In the genomic region with DNA sequence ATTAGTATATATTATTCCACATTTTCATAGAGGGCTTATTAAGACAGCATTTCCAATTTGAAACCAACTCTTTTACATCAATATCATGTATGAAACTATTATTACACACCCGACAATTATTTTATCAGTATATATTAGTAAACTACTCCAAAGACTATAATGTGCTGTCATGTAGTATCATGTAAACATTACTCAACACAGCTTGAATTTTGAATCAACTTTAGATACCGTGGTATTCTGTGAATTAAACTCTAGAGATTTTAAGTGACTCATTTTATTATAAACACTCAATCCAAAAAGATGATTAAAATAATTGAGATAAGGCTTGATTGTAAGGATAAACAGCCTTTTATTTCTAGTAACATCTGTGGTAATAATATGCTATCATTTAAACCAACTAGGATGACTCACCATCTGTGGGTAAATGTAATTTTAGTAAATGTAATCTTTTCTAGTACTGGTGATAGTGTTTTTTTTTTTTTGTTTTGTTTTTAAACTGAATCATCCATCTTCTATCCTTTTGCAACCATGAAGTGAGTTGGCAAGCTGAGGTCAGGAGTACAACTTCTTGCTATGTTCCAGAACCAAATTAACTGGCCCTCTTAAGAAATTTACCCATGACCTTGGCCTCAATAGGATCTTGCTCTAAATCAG, we compare ENCODE assay signal across 12 cellular contexts.
A peak's percentile ranks its signal among the peaks of the same experiment; 100 is the strongest.
DNase-seq lines count a peak whose midpoint lies in the region; ATAC-seq, FAIRE-seq and TF ChIP-seq lines count a peak whose summit lies in the region.
"Had no signal": no experiment of that assay in that cellular context is flagged by ENCODE, and none has a peak within 500 bp of the region (broad histone marks: within the 10 kb centered on the region; RNA-seq: fewer than 3 reads in every experiment).

No MANE protein-coding gene starts in this region.

- H3K4me3 ChIP-seq in thoracic aorta: no peak overlapping the region
- H3K4me3 ChIP-seq: neural progenitor cell had no signal

- H3K4me3 Mint-ChIP-seq in activated CD8-positive, alpha-beta memory T cell treated with anti-CD3 and anti-CD28 coated beads, Interleukin-2, amount 10 ng/mL, durations not matched to agents 7 days and 5 days: no peak overlapping the region
- no peak overlapping the region for H3K4me3 Mint-ChIP-seq in type B pancreatic cell
- no peak overlapping the region for H3K4me3 Mint-ChIP-seq in mesothelial cell of epicardium
- H3K4me3 Mint-ChIP-seq: B cell, brain, neural progenitor cell had no signal

- peaks cover 15 to 26% of the 10 kb centered on the region in 2 donors for H3K4me1 ChIP-seq in thoracic aorta (ENCODE audit: control insufficient read depth in 1 of 2, low read depth in 2 of 2)

- H3K27ac ChIP-seq in thoracic aorta: no peak overlapping the region
- H3K27ac ChIP-seq: neural progenitor cell had no signal

- H3K36me3 ChIP-seq in thoracic aorta: peaks cover 6% of the 10 kb centered on the region
- H3K36me3 ChIP-seq: neural progenitor cell had no signal

- H3K4me1 Mint-ChIP-seq in activated CD8-positive, alpha-beta memory T cell treated with anti-CD3 and anti-CD28 coated beads, Interleukin-2, amount 10 ng/mL, durations not matched to agents 7 days and 5 days: peaks cover 16% of the 10 kb centered on the region
- H3K4me1 Mint-ChIP-seq in type B pancreatic cell (ENCODE audit: unreplicated experiment): peaks cover 16% of the 10 kb centered on the region
- H3K4me1 Mint-ChIP-seq in mesothelial cell of epicardium: peaks cover 23% of the 10 kb centered on the region
- H3K4me1 Mint-ChIP-seq: B cell had no signal

- CTCF ChIA-PET in activated CD8-positive, alpha-beta memory T cell treated with anti-CD3 and anti-CD28 coated beads, Interleukin-2, amount 10 ng/mL, durations not matched to agents 7 days and 5 days (lab: Charles Lee): interaction anchor here (1.3 kb wide), 1 partner anchor 144 kb away, joined by 3 read pairs; no protein-coding TSS in a partner anchor

- peak; percentile 61 for ATAC-seq in activated CD8-positive, alpha-beta memory T cell treated with anti-CD3 and anti-CD28 coated beads, Interleukin-2, amount 10 ng/mL, durations not matched to agents 7 days and 5 days
- ATAC-seq in thoracic aorta (ENCODE audit: insufficient number of reproducible peaks, low FRiP score, low read depth) (peak; percentile 39), GM21717 (IDR thresholded peaks at IDR 0.05; ENCODE audit: unreplicated experiment) (no peak)

- no peak for DNase-seq in activated CD8-positive, alpha-beta memory T cell treated with anti-CD3 and anti-CD28 coated beads, Interleukin-2, amount 10 ng/mL, durations not matched to agents 7 days and 5 days
- DNase-seq in activated CD8-positive, alpha-beta memory T cell treated with anti-CD3 and anti-CD28 coated beads, Interleukin-2, amount 50 U/mL, for 4 hours: no peak
- DNase-seq in RCC 7860 (ENCODE audit: low spot score) (peak; percentile 40), fibroblast of peridontal ligament (ENCODE audit: extremely low read depth) (peak; percentile 94), thoracic aorta (ENCODE audit: low spot score) (no peak), type B pancreatic cell (ENCODE audit: extremely low spot score, unreplicated experiment) (no peak), mesothelial cell of epicardium (ENCODE audit: low spot score in 2 of 2, unreplicated experiment in 2 of 2) (no peak)
- DNase-seq: hippocampal formation had no signal

- no peaks in the 10 kb centered on the region for H3K9me3 Mint-ChIP-seq in activated CD8-positive, alpha-beta memory T cell treated with anti-CD3 and anti-CD28 coated beads, Interleukin-2, amount 10 ng/mL, durations not matched to agents 7 days and 5 days (ENCODE audit: low read depth)
- H3K9me3 Mint-ChIP-seq in type B pancreatic cell: no peaks in the 10 kb centered on the region
- no peaks in the 10 kb centered on the region for H3K9me3 Mint-ChIP-seq in mesothelial cell of epicardium
- H3K9me3 Mint-ChIP-seq: brain, neural progenitor cell had no signal

- peak; percentile 67 for FAIRE-seq in RCC 7860 (lab: Jason Lieb, UNC)

- no peaks in the 10 kb centered on the region for H3K27me3 ChIP-seq in thoracic aorta (replicated peaks; ENCODE audit: insufficient read depth)
- H3K27me3 ChIP-seq: neural progenitor cell had no signal

- no peaks in the 10 kb centered on the region for H3K9me3 ChIP-seq in thoracic aorta

- H3K36me3 Mint-ChIP-seq in activated CD8-positive, alpha-beta memory T cell treated with anti-CD3 and anti-CD28 coated beads, Interleukin-2, amount 10 ng/mL, durations not matched to agents 7 days and 5 days: peaks cover 15% of the 10 kb centered on the region
- H3K36me3 Mint-ChIP-seq in type B pancreatic cell (peaks cover 27% of the 10 kb centered on the region), mesothelial cell of epicardium (peaks cover 15% of the 10 kb centered on the region)

- no peak overlapping the region for H3K27ac Mint-ChIP-seq in activated CD8-positive, alpha-beta memory T cell treated with anti-CD3 and anti-CD28 coated beads, Interleukin-2, amount 10 ng/mL, durations not matched to agents 7 days and 5 days
- no peak overlapping the region for H3K27ac Mint-ChIP-seq in type B pancreatic cell
- no peak overlapping the region for H3K27ac Mint-ChIP-seq in mesothelial cell of epicardium
- H3K27ac Mint-ChIP-seq: B cell, brain, neural progenitor cell had no signal

- TF ChIP-seq CTCF in thoracic aorta (IDR thresholded peaks at IDR 0.05) (no peak), type B pancreatic cell (conservative IDR thresholded peaks at IDR 0.05) (no peak), mesothelial cell of epicardium (IDR thresholded peaks at IDR 0.05; ENCODE audit: unreplicated experiment) (no peak)

- no peaks in the 10 kb centered on the region for H3K27me3 Mint-ChIP-seq in activated CD8-positive, alpha-beta memory T cell treated with anti-CD3 and anti-CD28 coated beads, Interleukin-2, amount 10 ng/mL, durations not matched to agents 7 days and 5 days
- no peaks in the 10 kb centered on the region for H3K27me3 Mint-ChIP-seq in type B pancreatic cell
- H3K27me3 Mint-ChIP-seq in mesothelial cell of epicardium (ENCODE audit: low read depth): no peaks in the 10 kb centered on the region
- H3K27me3 Mint-ChIP-seq: B cell had no signal

Comparison
In these comparisons a context has a peak if more than half of its experiments do, and no peak if none do; other contexts are left out.
1. DNase-seq: peak in RCC 7860 (single experiment) and fibroblast of peridontal ligament (single experiment); none in activated CD8-positive, alpha-beta memory T cell treated with anti-CD3 and anti-CD28 coated beads, Interleukin-2, amount 10 ng/mL, durations not matched to agents 7 days and 5 days (single experiment), activated CD8-positive, alpha-beta memory T cell treated with anti-CD3 and anti-CD28 coated beads, Interleukin-2, amount 50 U/mL, for 4 hours (single experiment), thoracic aorta (single experiment), type B pancreatic cell (single experiment) and mesothelial cell of epicardium (0 of 2).